In the genomic region with DNA sequence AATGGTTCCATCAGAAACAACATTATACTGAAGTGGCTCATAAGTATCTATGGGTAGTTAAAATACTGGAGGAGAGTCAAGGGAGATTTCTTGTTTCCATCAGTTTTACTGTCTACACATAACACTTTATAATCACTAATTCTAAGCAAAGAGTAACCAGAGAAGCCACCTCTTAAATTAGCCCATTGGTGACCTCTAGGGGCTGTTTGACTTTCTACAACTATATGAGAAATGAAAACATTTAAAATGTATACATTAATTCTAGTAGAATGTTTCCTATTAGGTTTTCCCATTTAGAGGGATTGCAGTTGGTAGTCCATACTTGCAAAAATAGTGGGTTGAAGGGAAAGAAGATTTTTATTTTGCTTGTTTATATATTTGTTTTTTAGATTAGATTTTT, we compare ENCODE assay signal across 9 cellular contexts.
DNase-seq lines count a peak whose midpoint lies in the region; ATAC-seq and TF ChIP-seq lines count a peak whose summit lies in the region.
"Had no signal": no experiment of that assay in that cellular context is flagged by ENCODE, and none has a peak within 500 bp of the region (broad histone marks: within the 10 kb centered on the region; RNA-seq: fewer than 3 reads in every experiment).

No MANE protein-coding gene starts in this region.

- peak; percentile 3 for DNase-seq in GM10248 (ENCODE audit: extremely low spot score)
- peak; percentile 44 for DNase-seq in NCI-H774 (lab: John Stamatoyannopoulos, UW)
- DNase-seq in fibroblast of the aortic adventitia (ENCODE audit: low read depth) = peak; percentile 47
- no peak for DNase-seq in DMS79 (lab: John Stamatoyannopoulos, UW)
- DNase-seq in activated CD8-positive, alpha-beta memory T cell treated with anti-CD3 and anti-CD28 coated beads, Interleukin-2, amount 50 U/mL, for 48 hours = no peak
- no peak for DNase-seq in spleen
- DNase-seq: stimulated activated naive B cell treated with anti-CD40 and anti-IgM and Interleukin-4, amounts not matched to agents 10 μg/mL and 1 μg/mL and 100 μg/mL, for 72 hours had no signal

- no peak for ATAC-seq in HG03097 (IDR thresholded peaks at IDR 0.05; ENCODE audit: low FRiP score, unreplicated experiment)

- no peak for TF ChIP-seq POLR2A in spleen (IDR thresholded peaks at IDR 0.05)

- intact Hi-C loops in spleen (cut with DNase I; ENCODE audit: low total_unique reads) = loop anchor here (5.0 kb wide), 1 partner anchor 587 kb away; no protein-coding TSS in a partner anchor

- H3K36me3 ChIP-seq in HEK293 (ENCODE audit: control insufficient read depth in 2 of 2, insufficient read depth in 1 of 2, low read length in 2 of 2) (no peaks in the 10 kb centered on the region), spleen (no peaks in the 10 kb centered on the region)

- CTCF ChIA-PET in GM10248 (lab: Yijun Ruan, JAX) (interaction anchor here (0.7 to 1.2 kb wide), 4 partner anchors 583 to 589 kb away, joined by 3 to 5 read pairs (median 3); no protein-coding TSS in a partner anchor), HEK293 (lab: Yijun Ruan, JAX) (interaction anchor here (0.6 to 1.0 kb wide), 2 partner anchors 582 to 586 kb away, joined by 3 read pairs; no protein-coding TSS in a partner anchor)

- H3K9me3 ChIP-seq in HEK293 (ENCODE audit: control insufficient read depth, insufficient read depth, low read depth, low read length) = no peaks in the 10 kb centered on the region
- H3K9me3 ChIP-seq in spleen = peaks cover 0 to 11% (median 4%) of the 10 kb centered on the region in 8 donors

- TF ChIP-seq CTCF in GM10248 (IDR thresholded peaks at IDR 0.05; ENCODE audit: control extremely low read depth, extremely low read depth, low read depth, missing control alignments) (peak; percentile 35), HEK293 (tag by site-specific recombination; IDR thresholded peaks at IDR 0.05) (no peak), fibroblast of the aortic adventitia (IDR thresholded peaks at IDR 0.05; ENCODE audit: insufficient read depth, low read length) (peak; percentile 30), spleen (IDR thresholded peaks at IDR 0.05 in 8 of 11, conservative IDR thresholded peaks at IDR 0.05 in 3 of 11) (peak in 5 of 11 experiments; percentile 5 to 34 (median 20))

- no peaks in the 10 kb centered on the region for H3K27me3 ChIP-seq in spleen (replicated peaks in 1 of 7)

- POLR2A ChIA-PET in GM10248 (lab: Yijun Ruan, JAX) = no interaction called here
- POLR2A ChIA-PET in HEK293 (lab: Yijun Ruan, JAX) = no interaction called here

- no peak overlapping the region for H3K4me3 ChIP-seq in HEK293 (ENCODE audit: low read depth, low read length)
- no peak overlapping the region for H3K4me3 ChIP-seq in fibroblast of the aortic adventitia (ENCODE audit: low read depth, low read length)
- H3K4me3 ChIP-seq in spleen = no peak overlapping the region

- H3K4me1 ChIP-seq in HEK293 (ENCODE audit: control insufficient read depth, insufficient read depth, low read length) = no peaks in the 10 kb centered on the region
- no peaks in the 10 kb centered on the region for H3K4me1 ChIP-seq in spleen

- H3K27ac ChIP-seq in HEK293 (ENCODE audit: extremely low read depth, low read depth, low read length) (no peak overlapping the region), spleen (no peak overlapping the region)

TF ChIP-seq in HEK293, 187 proteins besides CTCF, POLR2A, EP300 and RAD21:
- TF ChIP-seq, protein P1, sequence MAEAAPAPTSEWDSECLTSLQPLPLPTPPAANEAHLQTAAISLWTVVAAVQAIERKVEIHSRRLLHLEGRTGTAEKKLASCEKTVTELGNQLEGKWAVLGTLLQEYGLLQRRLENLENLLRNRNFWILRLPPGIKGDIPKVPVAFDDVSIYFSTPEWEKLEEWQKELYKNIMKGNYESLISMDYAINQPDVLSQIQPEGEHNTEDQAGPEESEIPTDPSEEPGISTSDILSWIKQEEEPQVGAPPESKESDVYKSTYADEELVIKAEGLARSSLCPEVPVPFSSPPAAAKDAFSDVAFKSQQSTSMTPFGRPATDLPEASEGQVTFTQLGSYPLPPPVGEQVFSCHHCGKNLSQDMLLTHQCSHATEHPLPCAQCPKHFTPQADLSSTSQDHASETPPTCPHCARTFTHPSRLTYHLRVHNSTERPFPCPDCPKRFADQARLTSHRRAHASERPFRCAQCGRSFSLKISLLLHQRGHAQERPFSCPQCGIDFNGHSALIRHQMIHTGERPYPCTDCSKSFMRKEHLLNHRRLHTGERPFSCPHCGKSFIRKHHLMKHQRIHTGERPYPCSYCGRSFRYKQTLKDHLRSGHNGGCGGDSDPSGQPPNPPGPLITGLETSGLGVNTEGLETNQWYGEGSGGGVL (tag by site-specific recombination; IDR thresholded peaks at IDR 0.05) = no peak
- TF ChIP-seq PRDM1 (tag by site-specific recombination; IDR thresholded peaks at IDR 0.05) = no peak
- no peak for TF ChIP-seq ZNF777 (tag by site-specific recombination; IDR thresholded peaks at IDR 0.05; ENCODE audit: borderline replicate concordance)
- no peak for TF ChIP-seq HOXD13 (CRISPR knock-in tag; IDR thresholded peaks at IDR 0.05; ENCODE audit: borderline replicate concordance)
- no peak for TF ChIP-seq TRIM28 (IDR thresholded peaks at IDR 0.05; ENCODE audit: borderline replicate concordance, low read length)
- peak; percentile 12 for TF ChIP-seq ZNF654 (tag by site-specific recombination; IDR thresholded peaks at IDR 0.05; ENCODE audit: low read depth)
- no peak for TF ChIP-seq ZNF776 (tag by site-specific recombination; IDR thresholded peaks at IDR 0.05; ENCODE audit: borderline replicate concordance)

Comparison
In these comparisons a context has a peak if more than half of its experiments do, and no peak if none do; other contexts are left out.
1. DNase-seq: peak in GM10248 (single experiment), NCI-H774 (single experiment) and fibroblast of the aortic adventitia (single experiment); none in DMS79 (single experiment), activated CD8-positive, alpha-beta memory T cell treated with anti-CD3 and anti-CD28 coated beads, Interleukin-2, amount 50 U/mL, for 48 hours (single experiment) and spleen (single experiment).